ENCODE assay signal across 11 cellular contexts in genomic region chr18:74942319-74942910, GRCh38.
DNase-seq lines count a peak whose midpoint lies in the region; ATAC-seq and TF ChIP-seq lines count a peak whose summit lies in the region.
"Had no signal": no experiment of that assay in that cellular context is flagged by ENCODE, and none has a peak within 500 bp of the region (broad histone marks: within the 10 kb centered on the region; RNA-seq: fewer than 3 reads in every experiment).

No MANE protein-coding gene starts in this region.

- peak; percentile 83 to 92 for ATAC-seq in stimulated activated naive B cell treated with anti-CD40 and anti-IgM and Interleukin-4, amounts not matched to agents 10 μg/mL and 1 μg/mL and 100 μg/mL, for 72 hours (replicated peaks)

- 0 out of 2 replicates have a peak overlapping the region, but pooled peaks have one; percentile 12 for H2AFZ ChIP-seq in OCI-LY3 (ENCODE audit: low read depth, low read length)
- H2AFZ ChIP-seq in PC-9, result no peak overlapping the region

- intact Hi-C loops in PC-9 (cut with micrococcal nuclease; ENCODE audit: unreplicated experiment), result no loop called here

- H3K27me3 ChIP-seq in OCI-LY3 (ENCODE audit: low read depth, low read length), result no peaks in the 10 kb centered on the region
- no peaks in the 10 kb centered on the region for H3K27me3 ChIP-seq in PC-9 (ENCODE audit: insufficient read depth, low read depth)
- H3K27me3 ChIP-seq: sigmoid colon, upper lobe of left lung had no signal

- CTCF ChIA-PET in PC-9 (lab: Charles Lee), result no interaction called here

- H3K4me3 ChIP-seq in OCI-LY3 (ENCODE audit: low read length), result peak overlapping the region; percentile 59
- H3K4me3 ChIP-seq in PC-9, result no peak overlapping the region
- H3K4me3 ChIP-seq: sigmoid colon, upper lobe of left lung had no signal

- peak overlapping the region; percentile 9; the same call in 1 of the 2 replicates for H3K9ac ChIP-seq in OCI-LY3 (ENCODE audit: low read length)

- BruUV-seq in PC-9 (replicated peaks; lab: Mats Ljungman, UMichigan), result no TSS peak

- H3K4me2 ChIP-seq in OCI-LY3 (ENCODE audit: low read length), result peak overlapping the region; percentile 69
- no peak overlapping the region for H3K4me2 ChIP-seq in PC-9

- POLR2A ChIA-PET in PC-9 (lab: Charles Lee; ENCODE audit: unreplicated experiment), result interaction anchor here (0.7 kb wide), 1 partner anchor 61 kb away, joined by 4 read pairs; no protein-coding TSS in a partner anchor

- peaks cover 61% of the 10 kb centered on the region for H3K4me1 Mint-ChIP-seq in HFFc6 (ENCODE audit: low read depth)
- H3K4me1 Mint-ChIP-seq in stimulated activated naive B cell treated with anti-CD40 and anti-IgM and Interleukin-4, amounts not matched to agents 10 μg/mL and 1 μg/mL and 100 μg/mL, for 72 hours, result peaks cover 13 to 22% of the 10 kb centered on the region in 2 donors

- H3K4me1 ChIP-seq in OCI-LY3 (ENCODE audit: low read length) (peaks cover 28% of the 10 kb centered on the region), PC-9 (replicated peaks; ENCODE audit: insufficient read depth) (peaks cover 10% of the 10 kb centered on the region; the same call in 1 of the 2 replicates)

- H3K36me3 Mint-ChIP-seq in HFFc6 (ENCODE audit: low read depth), result peaks cover 7% of the 10 kb centered on the region; the same call in 1 of the 2 replicates
- H3K36me3 Mint-ChIP-seq in stimulated activated naive B cell treated with anti-CD40 and anti-IgM and Interleukin-4, amounts not matched to agents 10 μg/mL and 1 μg/mL and 100 μg/mL, for 72 hours, result peaks cover 4 to 12% of the 10 kb centered on the region in 2 donors

- H3K36me3 ChIP-seq in OCI-LY3 (replicated peaks; ENCODE audit: low read depth, low read length), result no peaks in the 10 kb centered on the region
- no peaks in the 10 kb centered on the region for H3K36me3 ChIP-seq in PC-9 (ENCODE audit: low read depth)
- H3K36me3 ChIP-seq: sigmoid colon, upper lobe of left lung had no signal

- TF ChIP-seq CTCF in HFFc6 (IDR thresholded peaks at IDR 0.05), result no peak
- TF ChIP-seq CTCF in OCI-LY3 (IDR thresholded peaks at IDR 0.05; ENCODE audit: low read depth, low read length), result no peak
- TF ChIP-seq CTCF in PC-9 (conservative IDR thresholded peaks at IDR 0.05), result no peak

- H3F3A ChIP-seq in PC-9 (ENCODE audit: insufficient read depth, low read depth), result no peaks in the 10 kb centered on the region

- peak overlapping the region; percentile 76 for H3K27ac Mint-ChIP-seq in HFFc6
- no peak overlapping the region for H3K27ac Mint-ChIP-seq in stimulated activated naive B cell treated with anti-CD40 and anti-IgM and Interleukin-4, amounts not matched to agents 10 μg/mL and 1 μg/mL and 100 μg/mL, for 72 hours

- H3K27ac ChIP-seq in OCI-LY3 (ENCODE audit: low read length) (peak overlapping the region; percentile 33), PC-9 (no peak overlapping the region)
- H3K27ac ChIP-seq: sigmoid colon, upper lobe of left lung had no signal

- no peaks in the 10 kb centered on the region for H3K79me2 ChIP-seq in OCI-LY3 (ENCODE audit: low read length)
- H3K79me2 ChIP-seq in PC-9 (ENCODE audit: low read depth), result no peaks in the 10 kb centered on the region

- no peaks in the 10 kb centered on the region for H3K9me3 Mint-ChIP-seq in HFFc6
- H3K9me3 Mint-ChIP-seq in stimulated activated naive B cell treated with anti-CD40 and anti-IgM and Interleukin-4, amounts not matched to agents 10 μg/mL and 1 μg/mL and 100 μg/mL, for 72 hours, result no peaks in the 10 kb centered on the region

- H4K20me1 ChIP-seq in OCI-LY3 (ENCODE audit: insufficient read depth, low read length) (no peaks in the 10 kb centered on the region), PC-9 (ENCODE audit: insufficient read depth) (no peaks in the 10 kb centered on the region)

- H3K4me3 Mint-ChIP-seq in HFFc6, result peak overlapping the region; percentile 57; the same call in 1 of the 2 replicates
- H3K4me3 Mint-ChIP-seq in stimulated activated naive B cell treated with anti-CD40 and anti-IgM and Interleukin-4, amounts not matched to agents 10 μg/mL and 1 μg/mL and 100 μg/mL, for 72 hours, result no peak overlapping the region

- peak in 5 of 6 experiments; percentile 2 to 20 (median 9) for DNase-seq in stimulated activated naive CD4-positive, alpha-beta T cell (lab: John Stamatoyannopoulos, UW)
- DNase-seq in stimulated activated naive CD4-positive, alpha-beta T cell treated with Interleukin-2 at 50 U/mL for 16 hours (lab: John Stamatoyannopoulos, UW), result no peak
- DNase-seq in HFFc6 (peak; percentile 37), PC-9 (no peak), CD1c-positive myeloid dendritic cell (ENCODE audit: extremely low spot score) (no peak), NCI-H82 (lab: John Stamatoyannopoulos, UW) (no peak)
- no peak for DNase-seq in stimulated activated naive B cell treated with anti-CD40 and anti-IgM and Interleukin-4, amounts not matched to agents 10 μg/mL and 1 μg/mL and 100 μg/mL, for 72 hours
- DNase-seq: NCI-H226, sigmoid colon had no signal

- H3K27me3 Mint-ChIP-seq in HFFc6 (ENCODE audit: insufficient read depth), result no peaks in the 10 kb centered on the region; the same call in none of the 2 replicates
- H3K27me3 Mint-ChIP-seq in stimulated activated naive B cell treated with anti-CD40 and anti-IgM and Interleukin-4, amounts not matched to agents 10 μg/mL and 1 μg/mL and 100 μg/mL, for 72 hours, result no peaks in the 10 kb centered on the region

- no peaks in the 10 kb centered on the region for H3K9me3 ChIP-seq in OCI-LY3 (ENCODE audit: insufficient read depth, low read length)
- H3K9me3 ChIP-seq in PC-9 (ENCODE audit: insufficient read depth, low read depth), result no peaks in the 10 kb centered on the region
- H3K9me3 ChIP-seq: sigmoid colon, upper lobe of left lung had no signal

- H3K9me2 ChIP-seq in PC-9 (ENCODE audit: insufficient read depth), result no peaks in the 10 kb centered on the region

Comparison
In these comparisons a context has a peak if more than half of its experiments do, and no peak if none do; other contexts are left out.
1. DNase-seq: peak in stimulated activated naive CD4-positive, alpha-beta T cell (5 of 6) and HFFc6 (single experiment); none in stimulated activated naive CD4-positive, alpha-beta T cell treated with Interleukin-2 at 50 U/mL for 16 hours (single experiment), stimulated activated naive B cell treated with anti-CD40 and anti-IgM and Interleukin-4, amounts not matched to agents 10 μg/mL and 1 μg/mL and 100 μg/mL, for 72 hours (single experiment), PC-9 (0 of 2), CD1c-positive myeloid dendritic cell (single experiment) and NCI-H82 (single experiment).